8 cellular contexts compared by ENCODE assay signal in genomic region chr5:74865799-74866652, GRCh38. TPM values are rescaled to one million over a fixed set of nuclear protein-coding genes. Genes with fewer than 3 reads are reported as not detected.
DNase-seq lines count a peak whose midpoint lies in the region; ATAC-seq and TF ChIP-seq lines count a peak whose summit lies in the region.

FAM169A (minus strand) TSS chr5:74866387; CDS start chr5:74841676, 24,711 bp downstream.

- H3K27ac ChIP-seq in MM.1S (ENCODE audit: low read length) (no peak within 1 kb of the TSS), mesendoderm (ENCODE audit: low read depth, low read length) (peak within 1 kb of the TSS; percentile 99)

- peak within 1 kb of the TSS; percentile 47 for H2AK5ac ChIP-seq in mesendoderm (ENCODE audit: low read length)

- peak within 1 kb of the TSS; percentile 82 for H4K5ac ChIP-seq in mesendoderm (ENCODE audit: low read length)

- peak; percentile 34 for DNase-seq in Ammon's horn (ENCODE audit: low spot score)
- peak; percentile 36 for DNase-seq in MM.1S
- DNase-seq in activated CD4-positive, alpha-beta T cell treated with anti-CD3 and anti-CD28 coated beads, Interleukin-2, amount 50 U/mL, for 4 hours = peak; percentile 30 to 40
- DNase-seq in effector CD4-positive, alpha-beta T cell = peak; percentile 25
- DNase-seq in mesendoderm = peak; percentile 74
- peak; percentile 20 to 36 for DNase-seq in stimulated activated CD8-positive, alpha-beta memory T cell treated with anti-CD3 and anti-CD28 coated beads, Interleukin-2, amount 100 ng/mL, for 48 hours (ENCODE audit: low read depth in 2 of 2)

- peak within 1 kb of the TSS; percentile 96 for H3K56ac ChIP-seq in mesendoderm (ENCODE audit: low read length)

- TF ChIP-seq CTCF in MM.1S (IDR thresholded peaks at IDR 0.05; ENCODE audit: low read length) = no peak

- H3K9ac ChIP-seq in MM.1S (ENCODE audit: low read length) = peak within 1 kb of the TSS; percentile 52; the same call in 1 of the 2 replicates
- H3K9ac ChIP-seq in mesendoderm (ENCODE audit: low read length) = peak within 1 kb of the TSS; percentile 83

- H2BK120ac ChIP-seq in mesendoderm (ENCODE audit: low read depth, low read length) = peak within 1 kb of the TSS; percentile 93

- peak within 1 kb of the TSS; percentile 99 for H3K4ac ChIP-seq in mesendoderm (ENCODE audit: low read depth, low read length)

- H3K4me3 ChIP-seq in MM.1S (ENCODE audit: low read length) (peak within 1 kb of the TSS; percentile 73), mesendoderm (ENCODE audit: low read length) (peak within 1 kb of the TSS; percentile 64)

- H3K18ac ChIP-seq in mesendoderm (ENCODE audit: low read length) = peak within 1 kb of the TSS; percentile 99

- H3K23ac ChIP-seq in mesendoderm (ENCODE audit: low read length) = peak within 1 kb of the TSS; percentile 95

- H2BK5ac ChIP-seq in mesendoderm (ENCODE audit: low read length) = peak within 1 kb of the TSS; percentile 33

- H3F3A ChIP-seq in MM.1S (ENCODE audit: insufficient read depth, low read length) = no peaks in the 10 kb centered on the region

- no peaks in the 10 kb centered on the region for H3K9me3 ChIP-seq in MM.1S (replicated peaks; ENCODE audit: insufficient read depth, low read length)

- H3K4me2 ChIP-seq in MM.1S (ENCODE audit: low read depth, low read length) (peak within 1 kb of the TSS; percentile 82), mesendoderm (ENCODE audit: low read length) (peak within 1 kb of the TSS; percentile 60)

- H3K79me1 ChIP-seq in mesendoderm (ENCODE audit: low read length) = no peaks in the 10 kb centered on the region

- H3K27me3 ChIP-seq in MM.1S (replicated peaks; ENCODE audit: insufficient read depth, low read length) (no peaks in the 10 kb centered on the region), mesendoderm (ENCODE audit: insufficient read depth, low read length, poor library complexity) (no peaks in the 10 kb centered on the region)

- peak within 1 kb of the TSS; percentile 87 for H4K8ac ChIP-seq in mesendoderm (ENCODE audit: low read depth, low read length)

- H3K9me2 ChIP-seq in MM.1S (replicated peaks; ENCODE audit: insufficient read depth, low read length) = no peaks in the 10 kb centered on the region

- ATAC-seq in GM19397 (IDR thresholded peaks at IDR 0.05; ENCODE audit: unreplicated experiment) = peak; percentile 60
- ATAC-seq in GM21737 (IDR thresholded peaks at IDR 0.05; ENCODE audit: unreplicated experiment) = no peak

- no peaks in the 10 kb centered on the region for H3K4me1 ChIP-seq in MM.1S (ENCODE audit: low read length)
- peaks cover 6% of the 10 kb centered on the region for H3K4me1 ChIP-seq in mesendoderm (ENCODE audit: control insufficient read depth, low read depth, low read length)

- no peaks in the 10 kb centered on the region for H4K20me1 ChIP-seq in MM.1S (ENCODE audit: insufficient read depth, low read length)

- no CpG with 5 or more reads among the region's 127 CpGs for WGBS in mesendoderm (ENCODE audit: extremely low coverage, insufficient coverage, low lambda C conversion rate)

- H2BK15ac ChIP-seq in mesendoderm (replicated peaks; ENCODE audit: low read depth) = no peak within 1 kb of the TSS

- no peaks in the 10 kb centered on the region for H3K36me3 ChIP-seq in MM.1S (replicated peaks; ENCODE audit: insufficient read depth, low read length)
- no peaks in the 10 kb centered on the region for H3K36me3 ChIP-seq in mesendoderm (ENCODE audit: control insufficient read depth, insufficient read depth, low read length)

- H3K79me2 ChIP-seq in MM.1S (ENCODE audit: low read length) = no peaks in the 10 kb centered on the region
- H3K79me2 ChIP-seq in mesendoderm (ENCODE audit: control insufficient read depth, insufficient read depth, low read length) = peaks cover 45% of the 10 kb centered on the region

- peak within 1 kb of the TSS; percentile 61 for H2AFZ ChIP-seq in MM.1S (ENCODE audit: low read length)

RNA-seq across cellular contexts. Expression of gene FAM169A, which starts in this region (rescaled TPM):
- 25.3 TPM for polyA plus RNA-seq in mesendoderm (2013, experiment 1 of 2)
- polyA plus RNA-seq in mesendoderm (2013, experiment 2 of 2) = 24.4 TPM
